15 cellular contexts compared by ENCODE assay signal in genomic region chr18:76457957-76458356, GRCh38. TPM values are rescaled to one million over a fixed set of nuclear protein-coding genes. Genes with fewer than 3 reads are reported as not detected.
DNase-seq lines count a peak whose midpoint lies in the region; ATAC-seq, FAIRE-seq and TF ChIP-seq lines count a peak whose summit lies in the region.
"Had no signal": no experiment of that assay in that cellular context is flagged by ENCODE, and none has a peak within 500 bp of the region (broad histone marks: within the 10 kb centered on the region; RNA-seq: fewer than 3 reads in every experiment).

No MANE protein-coding gene starts in this region.

- H3K18ac ChIP-seq in mesendoderm (ENCODE audit: low read length), result no peak overlapping the region

- no peak for TF ChIP-seq CTCF in astrocyte (IDR thresholded peaks at IDR 0.05; ENCODE audit: insufficient read depth, low read depth, low read length)

- TF ChIP-seq POLR2A in GM12891 (IDR thresholded peaks at IDR 0.05; ENCODE audit: low read depth, low read length), result no peak

- H3K79me2 ChIP-seq in astrocyte (ENCODE audit: insufficient read depth, low read length) (peaks cover 89% of the 10 kb centered on the region), mesendoderm (ENCODE audit: control insufficient read depth, insufficient read depth, low read length) (no peaks in the 10 kb centered on the region)

- no CpG with 5 or more reads among the region's 9 CpGs for WGBS in mesendoderm (ENCODE audit: extremely low coverage, insufficient coverage, low lambda C conversion rate)

- FAIRE-seq in GM12891 (lab: Jason Lieb, UNC) (peak; percentile 76), astrocyte (lab: Jason Lieb, UNC) (no peak), RCC 7860 (lab: Jason Lieb, UNC) (no peak)
- FAIRE-seq: G401.6 had no signal

- no peak overlapping the region for H2AFZ ChIP-seq in astrocyte (ENCODE audit: low read depth, low read length)

- H3K9me3 Mint-ChIP-seq in astrocyte (ENCODE audit: unreplicated experiment), result no peaks in the 10 kb centered on the region
- H3K9me3 Mint-ChIP-seq: CD4-positive, CD25-positive, alpha-beta regulatory T cell had no signal

- H4K5ac ChIP-seq in mesendoderm (ENCODE audit: low read length), result no peak overlapping the region

- no peaks in the 10 kb centered on the region for H3K79me1 ChIP-seq in mesendoderm (ENCODE audit: low read length)

- DNase-seq in GM12891 (ENCODE audit: insufficient read length, low spot score) (no peak), astrocyte (ENCODE audit: low read depth) (no peak), mesendoderm (peak; percentile 21), RCC 7860 (ENCODE audit: low spot score) (no peak), hippocampal formation (lab: John Stamatoyannopoulos, UW) (no peak)
- DNase-seq in stimulated activated naive CD4-positive, alpha-beta T cell (lab: John Stamatoyannopoulos, UW), result no peak
- DNase-seq: CD4-positive, CD25-positive, alpha-beta regulatory T cell; HCEC 1CT; NCI-H1436 treated with DMSO at 0.1 percent for 48 hours; NCI-H446; NCI-H774 had no signal

- no peak overlapping the region for H3K9ac ChIP-seq in astrocyte (ENCODE audit: low read length)
- no peak overlapping the region for H3K9ac ChIP-seq in mesendoderm (ENCODE audit: low read length)
- no peak overlapping the region for H3K9ac ChIP-seq in skeletal muscle tissue (ENCODE audit: low read depth in 1 of 3, low read length in 3 of 3)

- H3K27me3 ChIP-seq in astrocyte (ENCODE audit: insufficient read depth, low read length) (no peaks in the 10 kb centered on the region), mesendoderm (ENCODE audit: insufficient read depth, low read length, poor library complexity) (peaks cover 4% of the 10 kb centered on the region), skeletal muscle tissue (ENCODE audit: control insufficient read depth in 3 of 3, insufficient read depth in 3 of 3, low read length in 3 of 3) (no peaks in the 10 kb centered on the region)

- no peaks in the 10 kb centered on the region for H3K27me3 Mint-ChIP-seq in astrocyte (ENCODE audit: low read depth, unreplicated experiment)

- no peak overlapping the region for H3K4me3 Mint-ChIP-seq in astrocyte (ENCODE audit: unreplicated experiment)
- H3K4me3 Mint-ChIP-seq: CD4-positive, CD25-positive, alpha-beta regulatory T cell had no signal

- no peak overlapping the region for H2AK5ac ChIP-seq in mesendoderm (ENCODE audit: low read length)

- H3K4me3 ChIP-seq in astrocyte (ENCODE audit: insufficient read depth, low read depth, low read length) (no peak overlapping the region), mesendoderm (ENCODE audit: low read length) (no peak overlapping the region), skeletal muscle tissue (ENCODE audit: low read length in 3 of 3) (no peak overlapping the region)

- H3K4ac ChIP-seq in mesendoderm (ENCODE audit: low read depth, low read length), result no peak overlapping the region

- no peak overlapping the region for H4K8ac ChIP-seq in mesendoderm (ENCODE audit: low read depth, low read length)

- no peak overlapping the region for H2BK5ac ChIP-seq in mesendoderm (ENCODE audit: low read length)

- peak overlapping the region; percentile 93 for H3K27ac Mint-ChIP-seq in astrocyte (ENCODE audit: unreplicated experiment)
- H3K27ac Mint-ChIP-seq: CD4-positive, CD25-positive, alpha-beta regulatory T cell had no signal

- H3K9me3 ChIP-seq in astrocyte (ENCODE audit: insufficient read depth, low read depth, low read length) (no peaks in the 10 kb centered on the region), skeletal muscle tissue (ENCODE audit: control insufficient read depth in 3 of 3, low read length in 3 of 3) (no peaks in the 10 kb centered on the region)

- H3K56ac ChIP-seq in mesendoderm (ENCODE audit: low read length), result no peak overlapping the region

- H3K4me2 ChIP-seq in astrocyte (ENCODE audit: low read length) (peak overlapping the region; percentile 52), mesendoderm (ENCODE audit: low read length) (no peak overlapping the region)

- peaks cover 56% of the 10 kb centered on the region for H3K4me1 Mint-ChIP-seq in astrocyte (ENCODE audit: low read depth, unreplicated experiment)
- H3K4me1 Mint-ChIP-seq: CD4-positive, CD25-positive, alpha-beta regulatory T cell had no signal

- H3K27ac ChIP-seq in astrocyte (ENCODE audit: low read depth, low read length) (peak overlapping the region; percentile 36), mesendoderm (ENCODE audit: low read depth, low read length) (no peak overlapping the region), skeletal muscle tissue (ENCODE audit: low read depth, low read length) (peak overlapping the region; percentile 96)

- H2BK120ac ChIP-seq in mesendoderm (ENCODE audit: low read depth, low read length), result no peak overlapping the region

- H3K36me3 ChIP-seq in astrocyte (ENCODE audit: insufficient read depth, low read length), result peaks cover 2% of the 10 kb centered on the region
- H3K36me3 ChIP-seq in mesendoderm (ENCODE audit: control insufficient read depth, insufficient read depth, low read length), result no peaks in the 10 kb centered on the region
- peaks cover 0 to 13% (median 6%) of the 10 kb centered on the region in 3 donors for H3K36me3 ChIP-seq in skeletal muscle tissue (ENCODE audit: control insufficient read depth in 3 of 3, insufficient read depth in 3 of 3, low read length in 3 of 3)

- peaks cover 17% of the 10 kb centered on the region for H3K36me3 Mint-ChIP-seq in astrocyte (ENCODE audit: low read depth, unreplicated experiment)
- H3K36me3 Mint-ChIP-seq: CD4-positive, CD25-positive, alpha-beta regulatory T cell had no signal

- no peak overlapping the region for H3K23ac ChIP-seq in mesendoderm (ENCODE audit: low read length)

- ATAC-seq in HG03139 (IDR thresholded peaks at IDR 0.05; ENCODE audit: unreplicated experiment), result no peak
- ATAC-seq: Right ventricle myocardium inferior had no signal

- peaks cover 45% of the 10 kb centered on the region for H3K4me1 ChIP-seq in astrocyte (ENCODE audit: insufficient read depth, low read length)
- no peaks in the 10 kb centered on the region for H3K4me1 ChIP-seq in mesendoderm (ENCODE audit: control insufficient read depth, low read depth, low read length)
- peaks cover 40 to 58% (median 50%) of the 10 kb centered on the region in 3 donors for H3K4me1 ChIP-seq in skeletal muscle tissue (ENCODE audit: control insufficient read depth in 3 of 3, insufficient read depth in 3 of 3, low read length in 3 of 3)

- no peak overlapping the region for H2BK15ac ChIP-seq in mesendoderm (replicated peaks; ENCODE audit: low read depth)

- H4K20me1 ChIP-seq in astrocyte (ENCODE audit: insufficient read depth, low read length), result peaks cover 10% of the 10 kb centered on the region

TF ChIP-seq in GM12891, 5 proteins besides CTCF, POLR2A, EP300 and RAD21:
- no peak for TF ChIP-seq SPI1 (IDR thresholded peaks at IDR 0.05; ENCODE audit: low read depth, low read length)
- no peak for TF ChIP-seq POLR2AphosphoS5 (IDR thresholded peaks at IDR 0.05; ENCODE audit: low read depth, low read length)
- no peak for TF ChIP-seq PAX5 (IDR thresholded peaks at IDR 0.05; ENCODE audit: insufficient read depth, low read length, severe bottlenecking)
- no peak for TF ChIP-seq TAF1 (IDR thresholded peaks at IDR 0.05; ENCODE audit: low read depth, low read length)
- TF ChIP-seq POU2F2 (IDR thresholded peaks at IDR 0.05; ENCODE audit: low read depth, low read length), result no peak

RNA-seq across cellular contexts. Expression of gene ZNF516, which starts 37.1 kb away (rescaled TPM):
- polyA plus RNA-seq in GM12891 (2012; ENCODE audit: low read depth, missing spikeins), result 10.7 TPM
- total RNA-seq in astrocyte (55.9 and 59.8 TPM in 2 replicates), skeletal muscle tissue (33.9 TPM)
- 2.1 TPM for polyA plus RNA-seq in mesendoderm (2013, experiment 1 of 2)
- polyA plus RNA-seq in mesendoderm (2013, experiment 2 of 2), result 2.6 TPM
